10 cellular contexts compared by ENCODE assay signal in genomic region chr10:110358869-110359629, GRCh38. TPM values are rescaled to one million over a fixed set of nuclear protein-coding genes. Genes with fewer than 3 reads are reported as not detected.
DNase-seq lines count a peak whose midpoint lies in the region; ATAC-seq, FAIRE-seq and TF ChIP-seq lines count a peak whose summit lies in the region.
"Had no signal": no experiment of that assay in that cellular context is flagged by ENCODE, and none has a peak within 500 bp of the region (broad histone marks: within the 10 kb centered on the region; RNA-seq: fewer than 3 reads in every experiment).

No MANE protein-coding gene starts in this region.

- no peak overlapping the region for H3K4me3 ChIP-seq in K562
- H3K4me3 ChIP-seq: SJSA1 had no signal

- no peaks in the 10 kb centered on the region for H3K79me2 ChIP-seq in K562 (ENCODE audit: control insufficient read depth, insufficient read depth, low read length)

- in situ Hi-C loops in K562 (cut with MboI): no loop called here

- no TSS peak for BruUV-seq in K562 (replicated peaks; lab: Mats Ljungman, UMichigan)

- no peak for TF ChIP-seq CTCF in K562 (IDR thresholded peaks at IDR 0.05 in 2 of 3, conservative IDR thresholded peaks at IDR 0.05 in 1 of 3; ENCODE audit: insufficient read depth in 2 of 3, low read depth in 1 of 3, low read length in 3 of 3)

- ATAC-seq in K562 (no peak), GM18907 (IDR thresholded peaks at IDR 0.05; ENCODE audit: unreplicated experiment) (no peak), GM21529 (IDR thresholded peaks at IDR 0.05; ENCODE audit: unreplicated experiment) (no peak)
- ATAC-seq: naive thymus-derived CD4-positive, alpha-beta T cell had no signal

- no peaks in the 10 kb centered on the region for H4K20me1 ChIP-seq in K562 (replicated peaks; ENCODE audit: control insufficient read depth, insufficient read depth, low read length)

- no peak overlapping the region for H2AFZ ChIP-seq in K562 (ENCODE audit: low read depth, low read length)

- POLR2A ChIA-PET in K562 (lab: Yijun Ruan, JAX): interaction anchor here (0.6 kb wide), 1 partner anchor 186 kb away, joined by 4 read pairs; no protein-coding TSS in a partner anchor

- no peak overlapping the region for H3K4me2 ChIP-seq in K562 (ENCODE audit: insufficient read depth, low read length)

- WGBS in K562 (ENCODE audit: insufficient coverage, low coverage, missing lambda C conversion rate): 2% methylated on average over 5 of the region's 7 CpGs

- TF ChIP-seq EP300 in K562 (IDR thresholded peaks at IDR 0.05; ENCODE audit: low read length): no peak

- H3K9ac ChIP-seq in K562 (ENCODE audit: insufficient read depth in 1 of 2, low read depth in 2 of 2, low read length in 2 of 2): no peak overlapping the region

- DNase-seq in EL (peak; percentile 35), LHCN-M2 (ENCODE audit: low read depth) (peak; percentile 37), K562 (ENCODE audit: extremely low read depth in 1 of 4, low spot score in 3 of 4) (no peak), myocyte (ENCODE audit: low read depth) (peak; percentile 55), Ammon's horn (ENCODE audit: low spot score) (no peak)
- DNase-seq: naive thymus-derived CD4-positive, alpha-beta T cell; stimulated activated CD4-positive, alpha-beta T cell treated with anti-CD3 and anti-CD28 coated beads, Interleukin-4, amount 100 ng/mL, for 4 hours had no signal

- TF ChIP-seq POLR2A in K562 (conservative IDR thresholded peaks at IDR 0.05): no peak

- intact Hi-C loops in K562 (cut with micrococcal nuclease): loop anchor here (5.0 kb wide), 1 partner anchor 38 kb away; no protein-coding TSS in a partner anchor

- no peaks in the 10 kb centered on the region for H3K36me3 ChIP-seq in K562 (ENCODE audit: control insufficient read depth, insufficient read depth, low read length)
- H3K36me3 ChIP-seq: SJSA1 had no signal

- H3K9me1 ChIP-seq in K562 (ENCODE audit: control insufficient read depth, insufficient read depth, low read length): no peaks in the 10 kb centered on the region

- FAIRE-seq in K562 (lab: Jason Lieb, UNC): no peak

- H3K27ac ChIP-seq in K562 (ENCODE audit: extremely low read depth, low read depth, low read length): no peak overlapping the region
- H3K27ac ChIP-seq: SJSA1 had no signal

- no peak for TF ChIP-seq RAD21 in K562 (CRISPR knock-in tag; conservative IDR thresholded peaks at IDR 0.05 in 1 of 2, IDR thresholded peaks at IDR 0.05 in 1 of 2)

- H3K4me1 ChIP-seq in K562 (replicated peaks in 1 of 2; ENCODE audit: control insufficient read depth in 2 of 2, insufficient read depth in 2 of 2, low read length in 2 of 2): peaks cover 0 to 8% of the 10 kb centered on the region in 2 experiments; a peak in 3 of 5 replicates

- H3K9me3 ChIP-seq in K562 (replicated peaks; ENCODE audit: control insufficient read depth, insufficient read depth, low read depth, low read length): no peaks in the 10 kb centered on the region
- H3K9me3 ChIP-seq: SJSA1 had no signal

- CTCF ChIA-PET in K562 (lab: Yijun Ruan, JAX; ENCODE audit: low intra/inter-chr PET ratio): no interaction called here

- peaks cover 2 to 52% of the 10 kb centered on the region in 2 experiments; a peak in 4 of 5 replicates for H3K27me3 ChIP-seq in K562 (ENCODE audit: control insufficient read depth in 2 of 2, insufficient read depth in 2 of 2, low read length in 2 of 2)
- H3K27me3 ChIP-seq: SJSA1 had no signal

TF ChIP-seq in K562, 482 proteins besides CTCF, POLR2A, EP300 and RAD21 (continues in another document):
- TF ChIP-seq EZH2 (IDR thresholded peaks at IDR 0.05; ENCODE audit: borderline replicate concordance, low read depth, low read length) (no peak), SNRNP70 (optimal IDR thresholded peaks at IDR 0.05; ENCODE audit: low read depth, low read length) (no peak), TFE3 (CRISPR knock-in tag; IDR thresholded peaks at IDR 0.05) (no peak), SPI1 (IDR thresholded peaks at IDR 0.05; ENCODE audit: borderline replicate concordance, low read depth, low read length) (peak; percentile 44; the same call in 1 of the 2 replicates)

RNA-seq across cellular contexts. Expression of gene SMNDC1, which starts 54.3 kb away (rescaled TPM):
- total RNA-seq in LHCN-M2 (2014; rRNA removed): 5.7 and 8.0 TPM in 2 replicates
- polyA plus RNA-seq in LHCN-M2 (2012): 17.9 TPM
- total RNA-seq in K562 (2011; cell fraction: chromatin; rRNA removed; ENCODE audit: low replicate concordance): 9.7 and 38.1 TPM in 2 replicates
- 5.0 and 6.8 TPM in 2 replicates for total RNA-seq in K562 (2011; cell fraction: nucleolus; rRNA removed)
- total RNA-seq in K562 (2011; cell fraction: nucleoplasm; rRNA removed): 15.5 and 22.4 TPM in 2 replicates
- 3.6 and 6.8 TPM in 2 replicates for total RNA-seq in K562 (2014; rRNA removed)
- total RNA-seq in K562 (2014; rRNA removed; fragmentation: Illumina TruSeq; extraction: Trizol): 12.3 and 13.9 TPM in 2 replicates
- total RNA-seq in K562 (2015; rRNA removed; fragmentation: Illumina TruSeq; extraction: Trizol): 11.7 and 11.9 TPM in 2 replicates
- total RNA-seq in K562 (2021): 28.1 and 35.8 TPM in 2 replicates
- 10.9 and 15.7 TPM in 2 replicates for polyA plus RNA-seq in K562 (2011; rRNA removed)
- 2.4 and 4.8 TPM in 2 replicates for polyA plus RNA-seq in K562 (2011; cell fraction: cytosol; rRNA removed)
- 5.4 and 8.3 TPM in 2 replicates for polyA plus RNA-seq in K562 (2011; cell fraction: nucleus; rRNA removed)
- polyA plus RNA-seq in K562 (2012): 15.3 and 17.9 TPM in 2 replicates
- polyA plus RNA-seq in K562 (2014; fragmentation: Illumina TruSeq; extraction: Trizol): 24.1 and 30.1 TPM in 2 replicates
- 1 to 10 TPM; 9.2 to 9.9 TPM for polyA plus RNA-seq in K562 (2014; fragmentation: Nextera tagmentation; extraction: Ambion mirVana)
- 17.4 and 19.5 TPM in 2 replicates for polyA plus RNA-seq in K562 (2014; rRNA removed)
- 11.9 and 19.0 TPM in 2 replicates for polyA minus RNA-seq in K562 (2011; rRNA and poly(A)+ RNA removed)
- 10.0 and 14.2 TPM in 2 replicates for polyA minus RNA-seq in K562 (2011; cell fraction: cytosol; rRNA and poly(A)+ RNA removed)
- polyA minus RNA-seq in K562 (2011; cell fraction: nucleus; rRNA and poly(A)+ RNA removed): 13.2 and 30.7 TPM in 2 replicates
- 6.5 and 9.9 TPM in 2 replicates for total RNA-seq in myocyte
- 17.4 TPM for polyA plus RNA-seq in myocyte (2012)

Comparison
In these comparisons a context has a peak if more than half of its experiments do, and no peak if none do; other contexts are left out.
1. DNase-seq: peak in EL (single experiment), LHCN-M2 (single experiment) and myocyte (single experiment); none in K562 (0 of 4) and Ammon's horn (single experiment).